Comparison of ENCODE assay signal across 30 cellular contexts in genomic region chr5:144101616-144102015, GRCh38.
"Had no signal": no experiment of that assay in that cellular context is flagged by ENCODE, and none has a peak within 500 bp of the region (broad histone marks: within the 10 kb centered on the region; RNA-seq: fewer than 3 reads in every experiment).

No MANE protein-coding gene starts in this region.

- H3K36me3 ChIP-seq: left ventricle myocardium inferior, neural progenitor cell, neutrophil, ovary, prostate gland, stomach, suprapubic skin, thoracic aorta, tibial artery, upper lobe of right lung had no signal

- H3K4me1 ChIP-seq: left ventricle myocardium inferior, neural progenitor cell, prostate gland, suprapubic skin, tibial artery, upper lobe of right lung had no signal

- DNase-seq: hypothalamus; islet precursor cell; left ventricle myocardium inferior; mesendoderm; naive B cell; natural killer cell; nephron progenitor cell; occipital lobe; ovary; retina; right cardiac atrium; stimulated activated CD4-positive, alpha-beta T cell treated with anti-CD3 and anti-CD28 coated beads, Interleukin-12 subunit alpha, Interleukin-12 subunit beta, amount 100 ng/mL, for 4 hours; stimulated activated CD4-positive, alpha-beta T cell treated with anti-CD3 and anti-CD28 coated beads, Interleukin-15, amount 100 ng/mL, for 24 hours; stimulated activated CD4-positive, alpha-beta T cell treated with anti-CD3 and anti-CD28 coated beads, Interleukin-2, amount 100 ng/mL, for 24 hours; stimulated activated CD4-positive, alpha-beta T cell treated with anti-CD3 and anti-CD28 coated beads, Interleukin-4, amount 100 ng/mL, for 1 hour; stimulated activated naive B cell treated with anti-CD40 and anti-IgM and Interleukin-4, amounts not matched to agents 10 μg/mL and 1 μg/mL and 100 μg/mL, for 72 hours; stimulated activated naive CD8-positive, alpha-beta T cell treated with anti-CD3 and anti-CD28 coated beads, Interleukin-15, Interleukin-2, amounts not matched to agents 100 U/mL and 50 U/mL, for 24 hours; stomach; tibial artery; trophoblast cell; upper lobe of right lung had no signal

- H3K4me1 Mint-ChIP-seq: naive B cell; natural killer cell; nephron progenitor cell; neural progenitor cell; stimulated activated naive B cell treated with anti-CD40 and anti-IgM and Interleukin-4, amounts not matched to agents 10 μg/mL and 1 μg/mL and 100 μg/mL, for 72 hours had no signal

- H3K27ac Mint-ChIP-seq: mesothelial cell of epicardium; naive B cell; natural killer cell; nephron progenitor cell; neural progenitor cell; stimulated activated naive B cell treated with anti-CD40 and anti-IgM and Interleukin-4, amounts not matched to agents 10 μg/mL and 1 μg/mL and 100 μg/mL, for 72 hours had no signal

- ATAC-seq: natural killer cell; right cardiac atrium; sciatic nerve; stimulated activated naive B cell treated with anti-CD40 and anti-IgM and Interleukin-4, amounts not matched to agents 10 μg/mL and 1 μg/mL and 100 μg/mL, for 72 hours; stimulated activated naive CD8-positive, alpha-beta T cell treated with anti-CD3 and anti-CD28 coated beads, Interleukin-15, Interleukin-2, amounts not matched to agents 100 U/mL and 50 U/mL, for 24 hours had no signal

- H3K27ac ChIP-seq: left ventricle myocardium inferior, neural progenitor cell, neutrophil, ovary, prostate gland, skin epidermis, stomach, suprapubic skin, thoracic aorta, tibial artery, upper lobe of right lung had no signal

- H3K9ac ChIP-seq: neural progenitor cell had no signal

- H3K9me3 Mint-ChIP-seq: neural progenitor cell had no signal

- H3K4me3 ChIP-seq: left ventricle myocardium inferior, lung, neural progenitor cell, ovary, prostate gland, skin epidermis, stomach, suprapubic skin, thoracic aorta, tibial artery, upper lobe of right lung had no signal

- H3K9me3 ChIP-seq: neutrophil, ovary, prostate gland, stomach, suprapubic skin, thoracic aorta, tibial artery, upper lobe of right lung had no signal

- H3K4me3 Mint-ChIP-seq: mesothelial cell of epicardium; naive B cell; natural killer cell; nephron progenitor cell; neural progenitor cell; stimulated activated naive B cell treated with anti-CD40 and anti-IgM and Interleukin-4, amounts not matched to agents 10 μg/mL and 1 μg/mL and 100 μg/mL, for 72 hours had no signal

- H3K36me3 Mint-ChIP-seq: mesothelial cell of epicardium; naive B cell; natural killer cell; neural progenitor cell; stimulated activated naive B cell treated with anti-CD40 and anti-IgM and Interleukin-4, amounts not matched to agents 10 μg/mL and 1 μg/mL and 100 μg/mL, for 72 hours had no signal

- H3K27me3 ChIP-seq: neural progenitor cell, neutrophil, ovary, stomach, suprapubic skin, tibial artery, upper lobe of right lung had no signal
